In genomic region chr2:26526589-26526988, GRCh38 we compare ENCODE assay signal across 21 cellular contexts. TPM values are rescaled to one million over a fixed set of nuclear protein-coding genes. Genes with fewer than 3 reads are reported as not detected.
"Had no signal": no experiment of that assay in that cellular context is flagged by ENCODE, and none has a peak within 500 bp of the region (broad histone marks: within the 10 kb centered on the region; RNA-seq: fewer than 3 reads in every experiment).

No MANE protein-coding gene starts in this region.

- H3K4me3 ChIP-seq: adrenal gland, gastroesophageal sphincter, hepatocyte, suprapubic skin, tibial artery had no signal

- H3K27ac ChIP-seq: adrenal gland, gastroesophageal sphincter, hepatocyte, suprapubic skin, tibial artery had no signal

- H3K36me3 ChIP-seq: adrenal gland, gastroesophageal sphincter, suprapubic skin, tibial artery had no signal

- DNase-seq: activated CD4-positive, alpha-beta T cell treated with anti-CD3 and anti-CD28 coated beads for 36 hours; activated CD4-positive, CD25-positive, alpha-beta regulatory T cell; activated CD8-positive, alpha-beta memory T cell treated with anti-CD3 and anti-CD28 coated beads, Interleukin-2, amount 10 ng/mL, durations not matched to agents 7 days and 5 days; activated CD8-positive, alpha-beta T cell treated with anti-CD3 and anti-CD28 coated beads, Interleukin-2, amount 10 ng/mL, durations not matched to agents 7 days and 5 days; activated naive CD4-positive, alpha-beta T cell; activated naive CD8-positive, alpha-beta T cell treated with anti-CD3 and anti-CD28 coated beads for 36 hours; activated T-cell treated with anti-CD3 and anti-CD28 coated beads, Interleukin-2, amount 50 U/mL, for 48 hours; adrenal gland; caudate nucleus; left colon; midbrain; naive thymus-derived CD8-positive, alpha-beta T cell; occipital lobe; right cardiac atrium; stimulated activated CD4-positive, alpha-beta T cell treated with anti-CD3 and anti-CD28 coated beads, Interleukin-15, amount 100 ng/mL, for 24 hours; stimulated activated CD4-positive, alpha-beta T cell treated with anti-CD3 and anti-CD28 coated beads, Interleukin-2, amount 100 ng/mL, for 24 hours; stimulated activated naive B cell treated with anti-CD40 and anti-IgM and Interleukin-4, amounts not matched to agents 10 μg/mL and 1 μg/mL and 100 μg/mL, for 72 hours had no signal

- H3K27me3 ChIP-seq: hepatocyte had no signal

- H3K9me3 ChIP-seq: adrenal gland, gastroesophageal sphincter, suprapubic skin, tibial artery had no signal

- H3K4me1 ChIP-seq: adrenal gland, gastroesophageal sphincter, suprapubic skin, tibial artery had no signal

RNA-seq across cellular contexts. Expression of gene OTOF, which starts 48.7 kb away (rescaled TPM):
- total RNA-seq: left colon had no signal
